ENCODE assay signal across 14 cellular contexts in genomic region chr7:158124671-158125079, GRCh38.
"Had no signal": no experiment of that assay in that cellular context is flagged by ENCODE, and none has a peak within 500 bp of the region (broad histone marks: within the 10 kb centered on the region; RNA-seq: fewer than 3 reads in every experiment).

No MANE protein-coding gene starts in this region.

- H3K27me3 Mint-ChIP-seq: natural killer cell treated with Interleukin-12 subunit alpha and Interleukin-12 subunit beta and Interleukin-15 and Interleukin-18, amount 100 ng/mL, for 72 hours had no signal

- H3K36me3 Mint-ChIP-seq: natural killer cell treated with Interleukin-12 subunit alpha and Interleukin-12 subunit beta and Interleukin-15 and Interleukin-18, amount 100 ng/mL, for 72 hours had no signal

- H3K4me1 Mint-ChIP-seq: central memory CD8-positive, alpha-beta T cell had no signal

- H3K4me1 ChIP-seq: esophagus squamous epithelium, tibial nerve, upper lobe of right lung had no signal

- H3K27ac ChIP-seq: dorsolateral prefrontal cortex, esophagus squamous epithelium, tibial nerve, upper lobe of right lung had no signal

- H3K9me3 Mint-ChIP-seq: natural killer cell treated with Interleukin-12 subunit alpha and Interleukin-12 subunit beta and Interleukin-15 and Interleukin-18, amount 100 ng/mL, for 72 hours had no signal

- H3K4me3 ChIP-seq: esophagus squamous epithelium, tibial nerve, upper lobe of right lung had no signal

- H3K9me3 ChIP-seq: esophagus squamous epithelium, upper lobe of right lung had no signal

- H3K4me3 Mint-ChIP-seq: central memory CD8-positive, alpha-beta T cell; natural killer cell treated with Interleukin-12 subunit alpha and Interleukin-12 subunit beta and Interleukin-15 and Interleukin-18, amount 100 ng/mL, for 72 hours had no signal

- ATAC-seq: natural killer cell treated with Interleukin-12 subunit alpha and Interleukin-12 subunit beta and Interleukin-15 and Interleukin-18, amount 100 ng/mL, for 72 hours; upper lobe of right lung had no signal

- DNase-seq: cortex of kidney; effector CD8-positive, alpha-beta T cell; esophagus squamous epithelium; foreskin fibroblast; mammary epithelial cell; midbrain; small intestine; stimulated activated CD4-positive, alpha-beta T cell treated with anti-CD3 and anti-CD28 coated beads, Interleukin-2, amount 100 ng/mL, for 48 hours; stimulated activated naive CD4-positive, alpha-beta T cell treated with Interleukin-2 at 50 U/mL for 16 hours; upper lobe of right lung had no signal

- H3K27ac Mint-ChIP-seq: natural killer cell treated with Interleukin-12 subunit alpha and Interleukin-12 subunit beta and Interleukin-15 and Interleukin-18, amount 100 ng/mL, for 72 hours had no signal

- H3K27me3 ChIP-seq: esophagus squamous epithelium, tibial nerve, upper lobe of right lung had no signal

- H3K36me3 ChIP-seq: esophagus squamous epithelium, tibial nerve, upper lobe of right lung had no signal
